1 cellular context compared by ENCODE assay signal in the genomic region with DNA sequence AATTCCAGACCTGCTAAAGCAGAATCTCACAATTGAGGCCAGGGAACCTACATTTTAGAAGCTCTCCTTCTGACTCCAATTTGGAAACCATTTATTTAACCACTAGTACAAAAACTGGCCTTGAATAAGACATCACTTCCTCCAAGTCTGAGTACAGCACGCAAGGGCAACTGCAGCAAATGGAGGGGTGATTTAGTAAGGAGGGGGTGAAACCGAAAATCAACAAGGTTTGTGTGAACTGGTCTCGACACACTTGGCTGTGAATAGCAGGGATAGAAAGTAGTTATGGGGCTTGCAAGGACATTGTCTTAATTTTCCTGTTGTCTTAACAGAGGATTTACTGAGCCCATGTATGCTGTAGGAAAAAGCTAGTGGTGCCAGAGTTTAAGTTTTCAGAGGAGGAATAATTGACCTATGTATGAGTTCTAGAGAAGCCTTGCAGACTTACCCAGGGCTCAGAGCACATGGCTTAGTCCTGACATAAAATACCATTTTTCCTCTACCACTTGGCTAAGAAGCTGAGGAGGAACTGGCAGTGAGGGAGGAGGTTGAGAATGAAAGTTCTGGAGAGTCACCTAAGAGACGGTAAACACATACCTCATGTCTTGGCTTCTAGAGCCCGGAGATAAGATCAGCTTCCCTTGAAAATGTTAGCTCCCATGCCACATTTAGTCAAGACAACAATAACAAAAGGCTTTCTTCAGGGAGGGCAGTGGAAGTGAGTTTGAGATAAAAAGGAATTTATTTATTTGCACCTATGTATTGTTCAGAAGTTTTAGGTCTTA.
TF ChIP-seq lines count a peak whose summit lies in the region.

No MANE protein-coding gene starts in this region.

TF ChIP-seq in K562, 482 proteins besides CTCF, POLR2A, EP300 and RAD21:
- TF ChIP-seq ZNF518B (CRISPR knock-in tag; IDR thresholded peaks at IDR 0.05) (no peak), FOXJ2 (tag; IDR thresholded peaks at IDR 0.05) (peak; percentile 86)
- TF ChIP-seq, protein P1, sequence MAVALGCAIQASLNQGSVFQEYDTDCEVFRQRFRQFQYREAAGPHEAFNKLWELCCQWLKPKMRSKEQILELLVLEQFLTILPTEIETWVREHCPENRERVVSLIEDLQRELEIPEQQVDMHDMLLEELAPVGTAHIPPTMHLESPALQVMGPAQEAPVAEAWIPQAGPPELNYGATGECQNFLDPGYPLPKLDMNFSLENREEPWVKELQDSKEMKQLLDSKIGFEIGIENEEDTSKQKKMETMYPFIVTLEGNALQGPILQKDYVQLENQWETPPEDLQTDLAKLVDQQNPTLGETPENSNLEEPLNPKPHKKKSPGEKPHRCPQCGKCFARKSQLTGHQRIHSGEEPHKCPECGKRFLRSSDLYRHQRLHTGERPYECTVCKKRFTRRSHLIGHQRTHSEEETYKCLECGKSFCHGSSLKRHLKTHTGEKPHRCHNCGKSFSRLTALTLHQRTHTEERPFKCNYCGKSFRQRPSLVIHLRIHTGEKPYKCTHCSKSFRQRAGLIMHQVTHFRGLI (CRISPR knock-in tag; IDR thresholded peaks at IDR 0.05), result no peak
TF ChIP-seq in K562: peak in this region for 1.
